In the genomic region with DNA sequence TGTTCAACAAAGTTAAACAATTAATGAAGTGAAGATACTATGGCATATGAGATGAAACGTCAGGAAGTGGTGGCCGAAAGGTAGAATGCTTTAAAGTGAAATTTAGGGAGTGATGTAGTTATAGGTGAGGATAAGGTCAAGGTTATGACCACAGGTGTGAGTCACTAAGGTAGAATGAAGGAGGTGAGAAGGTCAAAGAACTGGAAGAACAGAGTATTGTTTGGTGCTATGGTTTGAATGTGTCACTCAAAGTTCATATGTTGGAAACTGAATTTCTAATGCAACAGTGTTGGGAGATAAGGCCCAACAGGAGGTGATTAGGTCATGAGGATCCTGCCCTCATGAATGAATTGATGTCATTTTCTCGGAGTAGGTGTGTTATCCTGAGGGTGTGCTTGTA, we compare ENCODE assay signal across 29 cellular contexts.
DNase-seq lines count a peak whose midpoint lies in the region; ATAC-seq and FAIRE-seq lines count a peak whose summit lies in the region.
"Had no signal": no experiment of that assay in that cellular context is flagged by ENCODE, and none has a peak within 500 bp of the region (broad histone marks: within the 10 kb centered on the region; RNA-seq: fewer than 3 reads in every experiment).

No MANE protein-coding gene starts in this region.

- H3K9me3 Mint-ChIP-seq in activated CD4-positive, alpha-beta T cell treated with anti-CD3 and anti-CD28 coated beads for 36 hours (ENCODE audit: low read depth): peaks cover 3% of the 10 kb centered on the region
- H3K9me3 Mint-ChIP-seq in activated T-helper 17 cell treated with anti-CD3 and anti-CD28 coated beads, Interleukin-2, amount 50 U/mL, for 72 hours: no peaks in the 10 kb centered on the region
- peaks cover 0 to 7% (median 0%) of the 10 kb centered on the region in 9 donors for H3K9me3 Mint-ChIP-seq in naive thymus-derived CD8-positive, alpha-beta T cell
- H3K9me3 Mint-ChIP-seq: activated naive CD4-positive, alpha-beta T cell treated with anti-CD3 and anti-CD28 coated beads, Interleukin-2, amount 10 ng/mL, durations not matched to agents 7 days and 5 days; activated T-cell treated with anti-CD3 and anti-CD28 coated beads, Interleukin-2, amount 50 U/mL, for 72 hours had no signal

- DNase-seq in activated CD4-positive, alpha-beta T cell treated with anti-CD3 and anti-CD28 coated beads for 36 hours: no peak
- DNase-seq in activated CD4-positive, alpha-beta T cell treated with anti-CD3 and anti-CD28 coated beads for 4 hours: no peak
- no peak for DNase-seq in naive thymus-derived CD8-positive, alpha-beta T cell
- DNase-seq in urothelium cell line (ENCODE audit: low spot score) (peak; percentile 8), NOMO-1 (lab: John Stamatoyannopoulos, UW; ENCODE audit: unreplicated experiment in 2 of 2) (no peak), NCI-H1417 treated with DMSO at 0.1 percent for 48 hours (lab: John Stamatoyannopoulos, UW) (no peak)
- DNase-seq: activated CD4-positive, alpha-beta T cell treated with anti-CD3 and anti-CD28 coated beads, Interleukin-2, amount 50 U/mL, for 1 hour; activated naive CD4-positive, alpha-beta T cell treated with anti-CD3 and anti-CD28 coated beads, Interleukin-2, amount 10 ng/mL, durations not matched to agents 7 days and 5 days; activated T-cell treated with anti-CD3 and anti-CD28 coated beads, Interleukin-2, amount 50 U/mL, for 72 hours; aorta; Caco-2; gastrocnemius medialis; HCEC 1CT; left colon; NCI-H1092; NCI-H1694 treated with DMSO at 0.1 percent for 48 hours; NCI-H510A; pancreas; RPMI8226; SJCRH30; small intestine; stomach; T1000; tibial artery had no signal

- peak; percentile 60 for ATAC-seq in activated CD4-positive, alpha-beta T cell treated with anti-CD3 and anti-CD28 coated beads for 36 hours
- ATAC-seq in activated T-helper 17 cell treated with anti-CD3 and anti-CD28 coated beads, Interleukin-2, amount 50 U/mL, for 72 hours (replicated peaks): peak; percentile 53
- ATAC-seq in naive thymus-derived CD8-positive, alpha-beta T cell: peak in 1 of 2 donors; percentile 17
- ATAC-seq in HG03280 (IDR thresholded peaks at IDR 0.05; ENCODE audit: unreplicated experiment): no peak
- ATAC-seq: gastrocnemius medialis, K562, left colon, pancreas had no signal

- H3K4me1 Mint-ChIP-seq in activated CD4-positive, alpha-beta T cell treated with anti-CD3 and anti-CD28 coated beads for 36 hours: peaks cover 4% of the 10 kb centered on the region
- H3K4me1 Mint-ChIP-seq in activated T-helper 17 cell treated with anti-CD3 and anti-CD28 coated beads, Interleukin-2, amount 50 U/mL, for 72 hours: peaks cover 5% of the 10 kb centered on the region
- H3K4me1 Mint-ChIP-seq in naive thymus-derived CD8-positive, alpha-beta T cell: peaks cover 4 to 11% (median 6%) of the 10 kb centered on the region in 4 donors
- H3K4me1 Mint-ChIP-seq: activated naive CD4-positive, alpha-beta T cell treated with anti-CD3 and anti-CD28 coated beads, Interleukin-2, amount 10 ng/mL, durations not matched to agents 7 days and 5 days; nephron had no signal

- FAIRE-seq in urothelium cell line (lab: Jason Lieb, UNC): no peak
- FAIRE-seq: bronchial epithelial cell, K562, pancreas, small intestine had no signal

- POLR2A ChIA-PET in activated CD4-positive, alpha-beta T cell treated with anti-CD3 and anti-CD28 coated beads for 36 hours (lab: Charles Lee): no interaction called here
- POLR2A ChIA-PET in naive thymus-derived CD8-positive, alpha-beta T cell (lab: Charles Lee): no interaction called here

- H3K27me3 Mint-ChIP-seq in activated CD4-positive, alpha-beta T cell treated with anti-CD3 and anti-CD28 coated beads for 36 hours: no peaks in the 10 kb centered on the region
- H3K27me3 Mint-ChIP-seq in activated T-helper 17 cell treated with anti-CD3 and anti-CD28 coated beads, Interleukin-2, amount 50 U/mL, for 72 hours: no peaks in the 10 kb centered on the region
- H3K27me3 Mint-ChIP-seq in naive thymus-derived CD8-positive, alpha-beta T cell: no peaks in the 10 kb centered on the region
- H3K27me3 Mint-ChIP-seq: activated naive CD4-positive, alpha-beta T cell treated with anti-CD3 and anti-CD28 coated beads, Interleukin-2, amount 10 ng/mL, durations not matched to agents 7 days and 5 days had no signal

- no peak overlapping the region for H3K4me3 Mint-ChIP-seq in activated CD4-positive, alpha-beta T cell treated with anti-CD3 and anti-CD28 coated beads for 36 hours
- H3K4me3 Mint-ChIP-seq in activated T-helper 17 cell treated with anti-CD3 and anti-CD28 coated beads, Interleukin-2, amount 50 U/mL, for 72 hours: no peak overlapping the region
- no peak overlapping the region for H3K4me3 Mint-ChIP-seq in naive thymus-derived CD8-positive, alpha-beta T cell
- H3K4me3 Mint-ChIP-seq: activated naive CD4-positive, alpha-beta T cell treated with anti-CD3 and anti-CD28 coated beads, Interleukin-2, amount 10 ng/mL, durations not matched to agents 7 days and 5 days; activated T-cell treated with anti-CD3 and anti-CD28 coated beads, Interleukin-2, amount 50 U/mL, for 72 hours; nephron had no signal

- H3K36me3 Mint-ChIP-seq in activated CD4-positive, alpha-beta T cell treated with anti-CD3 and anti-CD28 coated beads for 36 hours (ENCODE audit: low read depth): peaks cover 4% of the 10 kb centered on the region
- peaks cover 17% of the 10 kb centered on the region for H3K36me3 Mint-ChIP-seq in activated T-helper 17 cell treated with anti-CD3 and anti-CD28 coated beads, Interleukin-2, amount 50 U/mL, for 72 hours (ENCODE audit: low read depth)
- H3K36me3 Mint-ChIP-seq in naive thymus-derived CD8-positive, alpha-beta T cell: peaks cover 16 to 70% (median 51%) of the 10 kb centered on the region in 3 donors

- CTCF ChIA-PET in activated CD4-positive, alpha-beta T cell treated with anti-CD3 and anti-CD28 coated beads for 36 hours (lab: Charles Lee): no interaction called here

- intact Hi-C loops in activated CD4-positive, alpha-beta T cell treated with anti-CD3 and anti-CD28 coated beads for 36 hours (cut with DNase I, micrococcal nuclease): no loop called here

- H3K27ac Mint-ChIP-seq in activated CD4-positive, alpha-beta T cell treated with anti-CD3 and anti-CD28 coated beads for 36 hours: no peak overlapping the region
- no peak overlapping the region for H3K27ac Mint-ChIP-seq in activated T-helper 17 cell treated with anti-CD3 and anti-CD28 coated beads, Interleukin-2, amount 50 U/mL, for 72 hours
- H3K27ac Mint-ChIP-seq in naive thymus-derived CD8-positive, alpha-beta T cell: peak overlapping the region in 6 of 10 donors; percentile 0 to 79 (median 24)
- H3K27ac Mint-ChIP-seq: activated naive CD4-positive, alpha-beta T cell treated with anti-CD3 and anti-CD28 coated beads, Interleukin-2, amount 10 ng/mL, durations not matched to agents 7 days and 5 days; activated T-cell treated with anti-CD3 and anti-CD28 coated beads, Interleukin-2, amount 50 U/mL, for 72 hours had no signal

Comparison
In these comparisons a context has a peak if more than half of its experiments do, and no peak if none do; other contexts are left out.
1. H3K27ac Mint-ChIP-seq: peak in naive thymus-derived CD8-positive, alpha-beta T cell (6 of 10); none in activated CD4-positive, alpha-beta T cell treated with anti-CD3 and anti-CD28 coated beads for 36 hours (single experiment) and activated T-helper 17 cell treated with anti-CD3 and anti-CD28 coated beads, Interleukin-2, amount 50 U/mL, for 72 hours (single experiment).